Comparison of ENCODE assay signal across 19 cellular contexts in the genomic region with DNA sequence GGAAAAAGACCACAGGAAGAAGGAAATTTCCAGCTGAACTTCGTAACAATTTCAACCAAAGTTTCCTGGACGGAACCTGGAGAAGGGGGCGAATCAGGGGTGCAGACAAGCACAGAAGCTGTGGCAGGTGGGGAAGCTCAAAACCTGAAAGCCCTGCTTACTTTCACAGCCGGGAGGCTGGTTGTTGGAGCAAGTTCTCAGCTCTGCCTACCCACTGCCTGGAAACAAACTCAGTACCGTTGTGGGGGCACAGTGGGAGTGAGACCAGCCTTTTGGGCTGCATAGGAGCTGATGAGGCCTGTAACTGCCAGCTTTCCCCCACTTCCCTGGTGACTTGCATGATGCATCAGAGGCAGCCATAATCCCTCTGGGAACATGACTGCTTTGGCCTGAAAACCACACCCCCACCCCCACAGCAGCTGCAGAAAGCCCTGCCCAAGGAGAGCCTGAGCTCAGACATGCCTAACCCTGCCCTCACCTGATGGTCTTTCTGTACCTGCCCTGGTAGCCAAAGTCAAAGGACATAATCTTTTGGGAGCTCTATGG.
DNase-seq lines count a peak whose midpoint lies in the region; ATAC-seq, FAIRE-seq and TF ChIP-seq lines count a peak whose summit lies in the region.
"Had no signal": no experiment of that assay in that cellular context is flagged by ENCODE, and none has a peak within 500 bp of the region (broad histone marks: within the 10 kb centered on the region; RNA-seq: fewer than 3 reads in every experiment).

No MANE protein-coding gene starts in this region.

- BruUV-seq in IMR-90 (replicated peaks; lab: Mats Ljungman, UMichigan): no TSS peak

- no peak overlapping the region for H2BK120ac ChIP-seq in IMR-90 (ENCODE audit: low read depth, low read length)

- no peak overlapping the region for H3K4me2 ChIP-seq in IMR-90 (ENCODE audit: low read depth, low read length)

- no peak for TF ChIP-seq RAD21 in IMR-90 (IDR thresholded peaks at IDR 0.05; ENCODE audit: low read length)

- peak; percentile 20 for DNase-seq in EH (ENCODE audit: low read depth)
- peak; percentile 45 for DNase-seq in IMR-90
- DNase-seq in bronchial epithelial cell (ENCODE audit: low read depth): peak; percentile 90
- peak; percentile 75 for DNase-seq in myocyte (ENCODE audit: low read depth)
- DNase-seq in activated effector memory CD4-positive, alpha-beta T cell treated with anti-CD3 and anti-CD28 coated beads, Interleukin-2, amount 50 U/mL, for 16 hours: no peak
- DNase-seq in nucleus accumbens (lab: John Stamatoyannopoulos, UW): no peak
- no peak for DNase-seq in activated CD4-positive, alpha-beta T cell treated with anti-CD3 and anti-CD28 coated beads for 48 hours
- DNase-seq: activated CD4-positive, alpha-beta T cell treated with anti-CD3 and anti-CD28 coated beads, Interleukin-2, amount 50 U/mL, for 1 hour; DMS153; effector CD4-positive, alpha-beta T cell; naive thymus-derived CD4-positive, alpha-beta T cell; NCI-H1048; NCI-H226; SHP77 treated with DMSO at 0.1 percent for 48 hours; T-helper 9 cell had no signal

- in situ Hi-C loops in IMR-90 (cut with MboI; ENCODE audit: low sequenced_read_pairs): no loop called here

- no peak overlapping the region for H3K23ac ChIP-seq in IMR-90 (ENCODE audit: low read depth, low read length)

- H3K9me3 ChIP-seq in IMR-90 (ENCODE audit: control insufficient read depth, insufficient read depth, low read length): no peaks in the 10 kb centered on the region
- H3K9me3 ChIP-seq: thoracic aorta had no signal

- no peak overlapping the region for H3K18ac ChIP-seq in IMR-90 (ENCODE audit: low read depth, low read length)

- H3K36me3 ChIP-seq in IMR-90 (ENCODE audit: control insufficient read depth, insufficient read depth, low read length) (no peaks in the 10 kb centered on the region), bronchial epithelial cell (ENCODE audit: control insufficient read depth, insufficient read depth, low read length) (no peaks in the 10 kb centered on the region)
- H3K36me3 ChIP-seq: thoracic aorta had no signal

- no peak for ATAC-seq in IMR-90 (ENCODE audit: low read depth)
- no peak for ATAC-seq in HG02571 (IDR thresholded peaks at IDR 0.05; ENCODE audit: unreplicated experiment)
- ATAC-seq: naive thymus-derived CD4-positive, alpha-beta T cell had no signal

- H3K9me1 ChIP-seq in IMR-90 (ENCODE audit: insufficient read depth, low read length): no peaks in the 10 kb centered on the region

- H3K79me1 ChIP-seq in IMR-90 (ENCODE audit: low read depth in 1 of 2, low read length in 2 of 2): no peaks in the 10 kb centered on the region

- H3K14ac ChIP-seq in IMR-90 (replicated peaks; ENCODE audit: low read depth, low read length): no peak overlapping the region

- H2BK5ac ChIP-seq in IMR-90 (ENCODE audit: low read depth, low read length, poor library complexity, severe bottlenecking): no peak overlapping the region

- H3K27me3 ChIP-seq in IMR-90 (ENCODE audit: control insufficient read depth, insufficient read depth, low read length) (no peaks in the 10 kb centered on the region), bronchial epithelial cell (ENCODE audit: control insufficient read depth, insufficient read depth, low read length) (no peaks in the 10 kb centered on the region)

- H4K8ac ChIP-seq in IMR-90 (ENCODE audit: low read depth in 2 of 2, low read length in 2 of 2): no peak overlapping the region

- no CpG with 5 or more reads among the region's 5 CpGs for WGBS in IMR-90 (ENCODE audit: extremely low coverage in 2 of 2, insufficient read length in 1 of 2), 2 experiments

- CTCF ChIA-PET in IMR-90 (lab: Yijun Ruan, JAX): interaction anchor here (0.7 kb wide), 2 partner anchors 14 to 127 kb away, joined by 3 read pairs; no protein-coding TSS in a partner anchor

- TF ChIP-seq POLR2A in IMR-90 (IDR thresholded peaks at IDR 0.05; ENCODE audit: low read depth, low read length): no peak

- H4K5ac ChIP-seq in IMR-90 (ENCODE audit: low read depth, low read length): no peak overlapping the region

- H3K4me1 ChIP-seq in IMR-90 (ENCODE audit: control insufficient read depth, insufficient read depth, low read length): no peaks in the 10 kb centered on the region

- H2AFZ ChIP-seq in IMR-90 (replicated peaks; ENCODE audit: low read length, poor library complexity): peak overlapping the region; percentile 64

- no peak overlapping the region for H2AK9ac ChIP-seq in IMR-90 (replicated peaks; ENCODE audit: low read depth, low read length, poor library complexity)

- H3K27ac ChIP-seq in IMR-90 (ENCODE audit: insufficient read depth, low read length): no peak overlapping the region
- H3K27ac ChIP-seq: C4-2B, thoracic aorta had no signal

- H4K91ac ChIP-seq in IMR-90 (ENCODE audit: insufficient read depth, low read depth, low read length): no peak overlapping the region

- no peak overlapping the region for H3K4ac ChIP-seq in IMR-90 (ENCODE audit: low read depth, low read length)

- H3K9ac ChIP-seq in IMR-90 (ENCODE audit: low read depth, low read length): no peak overlapping the region

- POLR2A ChIA-PET in IMR-90 (lab: Charles Lee; ENCODE audit: unreplicated experiment): no interaction called here

- no peak overlapping the region for H2BK20ac ChIP-seq in IMR-90 (ENCODE audit: low read depth, low read length)

- no peak for FAIRE-seq in bronchial epithelial cell (lab: Jason Lieb, UNC)
- FAIRE-seq: frontal cortex had no signal

- no peak overlapping the region for H2AK5ac ChIP-seq in IMR-90 (ENCODE audit: low read depth, low read length)

- no peak overlapping the region for H3K56ac ChIP-seq in IMR-90 (ENCODE audit: extremely low read depth, insufficient read depth, low read length)

- H2BK15ac ChIP-seq in IMR-90 (ENCODE audit: low read depth, low read length): no peak overlapping the region

- H3K4me3 ChIP-seq in IMR-90 (ENCODE audit: insufficient read depth, low read depth, low read length): no peak overlapping the region
- no peak overlapping the region for H3K4me3 ChIP-seq in bronchial epithelial cell (ENCODE audit: low read depth, low read length)
- H3K4me3 ChIP-seq: thoracic aorta had no signal

- TF ChIP-seq CTCF in IMR-90 (conservative IDR thresholded peaks at IDR 0.05; ENCODE audit: low read depth, low read length) (no peak), bronchial epithelial cell (IDR thresholded peaks at IDR 0.05; ENCODE audit: insufficient read depth, low read length, severe bottlenecking) (no peak)

- intact Hi-C loops in IMR-90 (cut with micrococcal nuclease): no loop called here

- dilution Hi-C loops in IMR-90 (cut with HindIII; ENCODE audit: low sequenced_read_pairs, unreplicated experiment): no loop called here

- H4K20me1 ChIP-seq in IMR-90 (ENCODE audit: insufficient read depth, low read length): no peaks in the 10 kb centered on the region

TF ChIP-seq in IMR-90, 13 proteins besides CTCF, POLR2A, EP300 and RAD21:
- TF ChIP-seq CEBPB (IDR thresholded peaks at IDR 0.05; ENCODE audit: low read depth, low read length) (no peak), CHD1 (IDR thresholded peaks at IDR 0.05; ENCODE audit: low read depth, low read length) (no peak), RCOR1 (IDR thresholded peaks at IDR 0.05; ENCODE audit: insufficient replicate concordance, low read length) (no peak), RFX5 (IDR thresholded peaks at IDR 0.05; ENCODE audit: low read depth, low read length) (no peak), FOS (IDR thresholded peaks at IDR 0.05; ENCODE audit: low read depth, low read length) (no peak), MAZ (IDR thresholded peaks at IDR 0.05; ENCODE audit: borderline replicate concordance, low read depth, low read length) (no peak), ELK1 (IDR thresholded peaks at IDR 0.05; ENCODE audit: borderline replicate concordance, low read depth, low read length) (no peak), MXI1 (IDR thresholded peaks at IDR 0.05; ENCODE audit: borderline replicate concordance, low read depth, low read length) (no peak), MAFK (IDR thresholded peaks at IDR 0.05; ENCODE audit: low read depth, low read length) (no peak), SMC3 (IDR thresholded peaks at IDR 0.05; ENCODE audit: low read depth, low read length) (no peak), BHLHE40 (IDR thresholded peaks at IDR 0.05; ENCODE audit: low read depth, low read length) (no peak), NFE2L2 (IDR thresholded peaks at IDR 0.05; ENCODE audit: low read depth, low read length) (no peak)
- TF ChIP-seq, protein P1, sequence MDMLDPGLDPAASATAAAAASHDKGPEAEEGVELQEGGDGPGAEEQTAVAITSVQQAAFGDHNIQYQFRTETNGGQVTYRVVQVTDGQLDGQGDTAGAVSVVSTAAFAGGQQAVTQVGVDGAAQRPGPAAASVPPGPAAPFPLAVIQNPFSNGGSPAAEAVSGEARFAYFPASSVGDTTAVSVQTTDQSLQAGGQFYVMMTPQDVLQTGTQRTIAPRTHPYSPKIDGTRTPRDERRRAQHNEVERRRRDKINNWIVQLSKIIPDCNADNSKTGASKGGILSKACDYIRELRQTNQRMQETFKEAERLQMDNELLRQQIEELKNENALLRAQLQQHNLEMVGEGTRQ (IDR thresholded peaks at IDR 0.05; ENCODE audit: low read depth, low read length): no peak

Comparison
In these comparisons a context has a peak if more than half of its experiments do, and no peak if none do; other contexts are left out.
1. DNase-seq: peak in EH (single experiment), IMR-90 (single experiment), bronchial epithelial cell (single experiment) and myocyte (single experiment); none in activated effector memory CD4-positive, alpha-beta T cell treated with anti-CD3 and anti-CD28 coated beads, Interleukin-2, amount 50 U/mL, for 16 hours (single experiment), nucleus accumbens (0 of 56) and activated CD4-positive, alpha-beta T cell treated with anti-CD3 and anti-CD28 coated beads for 48 hours (single experiment).